In genomic region chrX:9595131-9595530, GRCh38 we compare ENCODE assay signal across 1 cellular context.
TF ChIP-seq lines count a peak whose summit lies in the region.

No MANE protein-coding gene starts in this region.

TF ChIP-seq in H1, 55 proteins besides CTCF, POLR2A, EP300 and RAD21:
- TF ChIP-seq RFX5 (IDR thresholded peaks at IDR 0.05; ENCODE audit: borderline replicate concordance, low read depth, low read length) (no peak), ASH2L (IDR thresholded peaks at IDR 0.05; ENCODE audit: low read length) (no peak), RNF2 (IDR thresholded peaks at IDR 0.05; ENCODE audit: borderline replicate concordance, low read depth, low read length, missing control alignments, poor library complexity, severe bottlenecking) (no peak), POU5F1 (IDR thresholded peaks at IDR 0.05; ENCODE audit: low read depth, low read length) (no peak), SAP30 (IDR thresholded peaks at IDR 0.05; ENCODE audit: insufficient read depth, insufficient replicate concordance, low read length) (no peak), FOSL1 (IDR thresholded peaks at IDR 0.05; ENCODE audit: insufficient read depth, low read depth, low read length) (no peak), GABPA (IDR thresholded peaks at IDR 0.05; ENCODE audit: borderline replicate concordance, insufficient read depth, low read length) (no peak), NRF1 (IDR thresholded peaks at IDR 0.05; ENCODE audit: low read depth, low read length) (no peak), EZH2 (IDR thresholded peaks at IDR 0.05; ENCODE audit: low read depth, low read length, severe bottlenecking) (no peak), CBX5 (IDR thresholded peaks at IDR 0.05; ENCODE audit: low read depth, low read length) (no peak), MAX (IDR thresholded peaks at IDR 0.05) (no peak), MAFK (IDR thresholded peaks at IDR 0.05; ENCODE audit: low read depth, low read length) (no peak), SIN3A (conservative IDR thresholded peaks at IDR 0.05 in 1 of 2, IDR thresholded peaks at IDR 0.05 in 1 of 2; ENCODE audit: low read depth in 1 of 2, low read length in 2 of 2) (no peak), BRCA1 (IDR thresholded peaks at IDR 0.05; ENCODE audit: low read depth, low read length) (no peak), TAF7 (optimal IDR thresholded peaks at IDR 0.05; ENCODE audit: borderline replicate concordance, low read depth, low read length) (no peak), BCL11A (IDR thresholded peaks at IDR 0.05; ENCODE audit: low read depth in 2 of 2, low read length in 2 of 2) (no peak), SP1 (IDR thresholded peaks at IDR 0.05; ENCODE audit: low read depth, low read length) (no peak), CTBP2 (IDR thresholded peaks at IDR 0.05; ENCODE audit: borderline replicate concordance, insufficient read depth, insufficient read length, low read length) (no peak), EGR1 (IDR thresholded peaks at IDR 0.05; ENCODE audit: borderline replicate concordance, low read depth, low read length) (no peak)
